ENCODE assay signal across 10 cellular contexts in genomic region chr4:80540785-80541469, GRCh38.
DNase-seq lines count a peak whose midpoint lies in the region; ATAC-seq and TF ChIP-seq lines count a peak whose summit lies in the region.
"Had no signal": no experiment of that assay in that cellular context is flagged by ENCODE, and none has a peak within 500 bp of the region (broad histone marks: within the 10 kb centered on the region; RNA-seq: fewer than 3 reads in every experiment).

No MANE protein-coding gene starts in this region.

- no peak overlapping the region for H3K4me3 Mint-ChIP-seq in activated CD4-positive, alpha-beta T cell treated with anti-CD3 and anti-CD28 coated beads for 36 hours
- no peak overlapping the region for H3K4me3 Mint-ChIP-seq in activated T-helper 2 cell treated with anti-CD3 and anti-CD28 coated beads, Interferon-gamma antibody, Interleukin-2, Interleukin-4, amounts not matched to agents 10 μg/mL and 5 μg/mL and 100 μg/mL, durations not matched to agents 14 hours and 24 hours and 36 hours (ENCODE audit: low read depth)

- no peaks in the 10 kb centered on the region for H3K4me1 ChIP-seq in osteoblast (ENCODE audit: insufficient read depth, low read length)
- no peaks in the 10 kb centered on the region for H3K4me1 ChIP-seq in BE2C

- H3K9me3 Mint-ChIP-seq in activated CD4-positive, alpha-beta T cell treated with anti-CD3 and anti-CD28 coated beads for 36 hours (ENCODE audit: low read depth), result peaks cover 2% of the 10 kb centered on the region
- no peaks in the 10 kb centered on the region for H3K9me3 Mint-ChIP-seq in activated T-helper 2 cell treated with anti-CD3 and anti-CD28 coated beads, Interferon-gamma antibody, Interleukin-2, Interleukin-4, amounts not matched to agents 10 μg/mL and 5 μg/mL and 100 μg/mL, durations not matched to agents 14 hours and 24 hours and 36 hours

- H3K79me2 ChIP-seq in osteoblast (ENCODE audit: insufficient read depth, low read length), result no peaks in the 10 kb centered on the region

- peaks cover 8% of the 10 kb centered on the region for H3K36me3 Mint-ChIP-seq in activated CD4-positive, alpha-beta T cell treated with anti-CD3 and anti-CD28 coated beads for 36 hours (ENCODE audit: low read depth)
- no peaks in the 10 kb centered on the region for H3K36me3 Mint-ChIP-seq in activated T-helper 2 cell treated with anti-CD3 and anti-CD28 coated beads, Interferon-gamma antibody, Interleukin-2, Interleukin-4, amounts not matched to agents 10 μg/mL and 5 μg/mL and 100 μg/mL, durations not matched to agents 14 hours and 24 hours and 36 hours (ENCODE audit: low read depth)

- peaks cover 43% of the 10 kb centered on the region for H3K27me3 Mint-ChIP-seq in activated CD4-positive, alpha-beta T cell treated with anti-CD3 and anti-CD28 coated beads for 36 hours
- H3K27me3 Mint-ChIP-seq in activated T-helper 2 cell treated with anti-CD3 and anti-CD28 coated beads, Interferon-gamma antibody, Interleukin-2, Interleukin-4, amounts not matched to agents 10 μg/mL and 5 μg/mL and 100 μg/mL, durations not matched to agents 14 hours and 24 hours and 36 hours (ENCODE audit: low read depth), result peaks cover 45% of the 10 kb centered on the region

- peak; percentile 79 for ATAC-seq in activated CD4-positive, alpha-beta T cell treated with anti-CD3 and anti-CD28 coated beads for 36 hours
- ATAC-seq in GM21786 (IDR thresholded peaks at IDR 0.05; ENCODE audit: unreplicated experiment) (peak; percentile 84), HG03521 (IDR thresholded peaks at IDR 0.05; ENCODE audit: unreplicated experiment) (peak; percentile 82)
- ATAC-seq: HCT116 had no signal

- no peaks in the 10 kb centered on the region for H3K9me3 ChIP-seq in osteoblast (ENCODE audit: low read depth, low read length)
- no peaks in the 10 kb centered on the region for H3K9me3 ChIP-seq in BE2C

- H2AFZ ChIP-seq in osteoblast (ENCODE audit: low read length), result no peak overlapping the region

- H3K27me3 ChIP-seq in osteoblast (ENCODE audit: insufficient read depth, low read length), result no peaks in the 10 kb centered on the region
- H3K27me3 ChIP-seq in BE2C, result no peaks in the 10 kb centered on the region

- no peak overlapping the region for H3K27ac ChIP-seq in osteoblast (ENCODE audit: low read depth, low read length)

- intact Hi-C loops in activated CD4-positive, alpha-beta T cell treated with anti-CD3 and anti-CD28 coated beads for 36 hours (cut with DNase I, micrococcal nuclease), result loop anchor here in 1 of 2 experiments (2.0 kb wide), 1 partner anchor 148 kb away; no protein-coding TSS in a partner anchor
- intact Hi-C loops in activated T-helper 2 cell treated with anti-CD3 and anti-CD28 coated beads, Interferon-gamma antibody, Interleukin-2, Interleukin-4, amounts not matched to agents 10 μg/mL and 5 μg/mL and 100 μg/mL, durations not matched to agents 14 hours and 24 hours and 36 hours (cut with micrococcal nuclease), result loop anchor here (1.0 to 5.0 kb wide), 2 partner anchors 148 to 939 kb away; no protein-coding TSS in a partner anchor

- no peak for TF ChIP-seq CTCF in osteoblast (IDR thresholded peaks at IDR 0.05; ENCODE audit: extremely low read depth, low read depth, low read length)
- no peak for TF ChIP-seq CTCF in BE2C (IDR thresholded peaks at IDR 0.05; ENCODE audit: low read depth, low read length)

- H3K27ac Mint-ChIP-seq in activated CD4-positive, alpha-beta T cell treated with anti-CD3 and anti-CD28 coated beads for 36 hours, result peak overlapping the region; percentile 64
- H3K27ac Mint-ChIP-seq in activated T-helper 2 cell treated with anti-CD3 and anti-CD28 coated beads, Interferon-gamma antibody, Interleukin-2, Interleukin-4, amounts not matched to agents 10 μg/mL and 5 μg/mL and 100 μg/mL, durations not matched to agents 14 hours and 24 hours and 36 hours, result no peak overlapping the region

- H3K4me3 ChIP-seq in osteoblast (ENCODE audit: insufficient read depth, low read length) (no peak overlapping the region), BE2C (ENCODE audit: low read depth, low read length) (no peak overlapping the region)

- DNase-seq in activated CD4-positive, alpha-beta T cell treated with anti-CD3 and anti-CD28 coated beads for 36 hours, result no peak
- DNase-seq in activated CD4-positive, alpha-beta T cell treated with anti-CD3 and anti-CD28 coated beads, Interleukin-2, amount 50 U/mL, for 48 hours, result no peak
- DNase-seq in osteoblast (ENCODE audit: insufficient read length, low spot score, missing footprints), result peak; percentile 8
- DNase-seq in activated T-helper 2 cell treated with anti-CD3 and anti-CD28 coated beads, Interferon-gamma antibody, Interleukin-2, Interleukin-4, amounts not matched to agents 10 μg/mL and 5 μg/mL and 100 μg/mL, durations not matched to agents 14 hours and 24 hours and 36 hours (ENCODE audit: low spot score), result no peak
- no peak for DNase-seq in NCI-H1694 treated with DMSO at 0.1 percent for 48 hours (lab: John Stamatoyannopoulos, UW)
- DNase-seq in BE2C, result no peak
- DNase-seq: 8988T had no signal

- CTCF ChIA-PET in activated CD4-positive, alpha-beta T cell treated with anti-CD3 and anti-CD28 coated beads for 36 hours (lab: Charles Lee), result interaction anchor here (1.1 kb wide), 1 partner anchor 96 kb away, joined by 3 read pairs; no protein-coding TSS in a partner anchor

- peaks cover 25% of the 10 kb centered on the region for H3K4me1 Mint-ChIP-seq in activated CD4-positive, alpha-beta T cell treated with anti-CD3 and anti-CD28 coated beads for 36 hours
- peaks cover 11% of the 10 kb centered on the region for H3K4me1 Mint-ChIP-seq in activated T-helper 2 cell treated with anti-CD3 and anti-CD28 coated beads, Interferon-gamma antibody, Interleukin-2, Interleukin-4, amounts not matched to agents 10 μg/mL and 5 μg/mL and 100 μg/mL, durations not matched to agents 14 hours and 24 hours and 36 hours (ENCODE audit: low read depth)

- H3K4me2 ChIP-seq in osteoblast (ENCODE audit: insufficient read depth, low read length), result no peak overlapping the region

- H3K36me3 ChIP-seq in osteoblast (ENCODE audit: insufficient read depth, low read length) (no peaks in the 10 kb centered on the region), BE2C (no peaks in the 10 kb centered on the region)

- H4K20me1 ChIP-seq in osteoblast (ENCODE audit: insufficient read depth, low read length), result no peaks in the 10 kb centered on the region

- POLR2A ChIA-PET in activated CD4-positive, alpha-beta T cell treated with anti-CD3 and anti-CD28 coated beads for 36 hours (lab: Charles Lee), result no interaction called here
